4 cellular contexts compared by ENCODE assay signal in the genomic region with DNA sequence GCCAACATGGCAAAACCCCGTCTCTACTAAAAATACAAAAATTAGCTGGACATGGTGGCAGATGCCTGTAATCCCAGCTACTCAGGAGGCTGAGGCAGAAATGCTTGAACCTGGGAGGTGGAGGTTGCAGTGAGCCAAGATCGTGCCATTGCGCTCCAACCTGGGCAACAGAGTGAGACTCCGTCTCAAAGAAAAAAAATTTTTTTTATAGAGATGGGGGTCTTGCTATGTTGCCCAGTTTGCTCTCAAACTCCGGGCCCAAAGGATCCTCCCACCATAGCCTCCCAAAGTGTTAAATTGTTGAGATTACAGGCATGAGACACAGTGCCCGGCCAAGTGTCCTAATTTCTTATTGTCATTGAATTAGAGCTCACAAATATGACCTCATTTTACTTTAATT. TPM values are rescaled to one million over a fixed set of nuclear protein-coding genes. Genes with fewer than 3 reads are reported as not detected.
"Had no signal": no experiment of that assay in that cellular context is flagged by ENCODE, and none has a peak within 500 bp of the region (broad histone marks: within the 10 kb centered on the region; RNA-seq: fewer than 3 reads in every experiment).

No MANE protein-coding gene starts in this region.

RNA-seq across cellular contexts. Expression of a gene that starts 15.3 kb away (rescaled TPM):
- total RNA-seq: GM23248, H4, H7 had no signal

RNA-seq across cellular contexts. Expression of a gene that starts 17.2 kb away (rescaled TPM):
- total RNA-seq: GM23248, H4, HFFc6 had no signal
- polyA plus RNA-seq: GM23248 had no signal

RNA-seq across cellular contexts. Expression of a gene that starts 21.1 kb away (rescaled TPM):
- total RNA-seq: GM23248 had no signal
